ENCODE assay signal across 18 cellular contexts in genomic region chr13:48680756-48681392, GRCh38. TPM values are rescaled to one million over a fixed set of nuclear protein-coding genes. Genes with fewer than 3 reads are reported as not detected.
"Had no signal": no experiment of that assay in that cellular context is flagged by ENCODE, and none has a peak within 500 bp of the region (broad histone marks: within the 10 kb centered on the region; RNA-seq: fewer than 3 reads in every experiment).

No MANE protein-coding gene starts in this region.

- H3K4me1 ChIP-seq: ascending aorta, gastroesophageal sphincter, psoas muscle, right lobe of liver, testis, upper lobe of left lung had no signal

- DNase-seq: activated CD4-positive, CD25-positive, alpha-beta regulatory T cell treated with anti-CD3 and anti-CD28 coated beads, Interleukin-2, amount 50 U/mL, for 72 hours; activated naive CD4-positive, alpha-beta T cell; activated T-cell treated with anti-CD3 and anti-CD28 coated beads for 4 hours; erythroblast; mesenchymal stem cell; nucleus accumbens; psoas muscle; right lobe of liver; stimulated activated naive CD8-positive, alpha-beta T cell treated with anti-CD3 and anti-CD28 coated beads, Interleukin-15, amount 100 ng/mL, for 72 hours; T-helper 9 cell; testis; upper lobe of left lung had no signal

- H3K36me3 ChIP-seq: ascending aorta, gastroesophageal sphincter, right lobe of liver, upper lobe of left lung had no signal

- H3K9me3 ChIP-seq: ascending aorta, gastroesophageal sphincter, psoas muscle, right lobe of liver, testis, upper lobe of left lung had no signal

- H3K27ac Mint-ChIP-seq: natural killer cell treated with Interleukin-12 subunit alpha and Interleukin-12 subunit beta and Interleukin-15 and Interleukin-18, amount 100 ng/mL, for 72 hours had no signal

- H3K27me3 ChIP-seq: ascending aorta, gastroesophageal sphincter, right lobe of liver, testis, upper lobe of left lung had no signal

- H3K4me3 ChIP-seq: ascending aorta, gastroesophageal sphincter, psoas muscle, right lobe of liver, testis, upper lobe of left lung had no signal

- H3K9me3 Mint-ChIP-seq: natural killer cell treated with Interleukin-12 subunit alpha and Interleukin-12 subunit beta and Interleukin-15 and Interleukin-18, amount 100 ng/mL, for 72 hours; stimulated activated naive CD8-positive, alpha-beta T cell treated with anti-CD3 and anti-CD28 coated beads, Interleukin-15, amount 100 ng/mL, for 72 hours had no signal

- ATAC-seq: gastroesophageal sphincter; natural killer cell treated with Interleukin-12 subunit alpha and Interleukin-12 subunit beta and Interleukin-15 and Interleukin-18, amount 100 ng/mL, for 72 hours; psoas muscle; stimulated activated naive CD8-positive, alpha-beta T cell treated with anti-CD3 and anti-CD28 coated beads, Interleukin-15, amount 100 ng/mL, for 72 hours had no signal

- H3K27ac ChIP-seq: ascending aorta, gastroesophageal sphincter, psoas muscle, right lobe of liver, testis, upper lobe of left lung had no signal

- H3K27me3 Mint-ChIP-seq: natural killer cell treated with Interleukin-12 subunit alpha and Interleukin-12 subunit beta and Interleukin-15 and Interleukin-18, amount 100 ng/mL, for 72 hours; stimulated activated naive CD8-positive, alpha-beta T cell treated with anti-CD3 and anti-CD28 coated beads, Interleukin-15, amount 100 ng/mL, for 72 hours had no signal

- H3K4me3 Mint-ChIP-seq: natural killer cell treated with Interleukin-12 subunit alpha and Interleukin-12 subunit beta and Interleukin-15 and Interleukin-18, amount 100 ng/mL, for 72 hours; stimulated activated naive CD8-positive, alpha-beta T cell treated with anti-CD3 and anti-CD28 coated beads, Interleukin-15, amount 100 ng/mL, for 72 hours had no signal

RNA-seq across cellular contexts. Expression of gene CYSLTR2, which starts 27.1 kb away (rescaled TPM):
- total RNA-seq: bronchial epithelial cell, chondrocyte, dermis microvascular lymphatic vessel endothelial cell had no signal
